In genomic region chr5:168334161-168335094, GRCh38 we compare ENCODE assay signal across 11 cellular contexts. TPM values are rescaled to one million over a fixed set of nuclear protein-coding genes. Genes with fewer than 3 reads are reported as not detected.
A peak's percentile ranks its signal among the peaks of the same experiment; 100 is the strongest.
DNase-seq lines count a peak whose midpoint lies in the region; ATAC-seq, FAIRE-seq and TF ChIP-seq lines count a peak whose summit lies in the region.
"Had no signal": no experiment of that assay in that cellular context is flagged by ENCODE, and none has a peak within 500 bp of the region (broad histone marks: within the 10 kb centered on the region; RNA-seq: fewer than 3 reads in every experiment).

No MANE protein-coding gene starts in this region.

- H3K79me2 ChIP-seq in astrocyte (ENCODE audit: insufficient read depth, low read length) = peaks cover 3% of the 10 kb centered on the region

- H3K4me1 Mint-ChIP-seq in astrocyte (ENCODE audit: low read depth, unreplicated experiment) = peaks cover 54% of the 10 kb centered on the region
- H3K4me1 Mint-ChIP-seq: central memory CD8-positive, alpha-beta T cell had no signal

- H3K4me1 ChIP-seq in astrocyte (ENCODE audit: insufficient read depth, low read length) (peaks cover 8% of the 10 kb centered on the region), iPS-18a (ENCODE audit: control insufficient read depth, low read depth, low read length) (peaks cover 46% of the 10 kb centered on the region)

- H3K27me3 ChIP-seq in astrocyte (ENCODE audit: insufficient read depth, low read length) (peaks cover 4% of the 10 kb centered on the region), iPS-18a (ENCODE audit: control insufficient read depth, insufficient read depth, low read length) (no peaks in the 10 kb centered on the region)

- H4K20me1 ChIP-seq in astrocyte (ENCODE audit: insufficient read depth, low read length) = peaks cover 3% of the 10 kb centered on the region

- H3K9me3 Mint-ChIP-seq in astrocyte (ENCODE audit: unreplicated experiment) = peaks cover 3% of the 10 kb centered on the region
- H3K9me3 Mint-ChIP-seq: central memory CD8-positive, alpha-beta T cell had no signal

- H3K36me3 Mint-ChIP-seq in astrocyte (ENCODE audit: low read depth, unreplicated experiment) = no peaks in the 10 kb centered on the region

- H3K9ac ChIP-seq in astrocyte (ENCODE audit: low read length) (no peak overlapping the region), iPS-18a (ENCODE audit: low read length) (peak overlapping the region; percentile 31)

- peak overlapping the region; percentile 88 for H3K27ac Mint-ChIP-seq in astrocyte (ENCODE audit: unreplicated experiment)

- H3K27ac ChIP-seq in astrocyte (ENCODE audit: low read depth, low read length) (no peak overlapping the region), iPS-18a (ENCODE audit: low read length) (peak overlapping the region; percentile 81)

- no peaks in the 10 kb centered on the region for H3K27me3 Mint-ChIP-seq in astrocyte (ENCODE audit: low read depth, unreplicated experiment)

- no peak for TF ChIP-seq CTCF in astrocyte (IDR thresholded peaks at IDR 0.05; ENCODE audit: insufficient read depth, low read depth, low read length)

- H3K4me2 ChIP-seq in astrocyte (ENCODE audit: low read length) = peak overlapping the region; percentile 22

- H3K9me3 ChIP-seq in astrocyte (ENCODE audit: insufficient read depth, low read depth, low read length) = no peaks in the 10 kb centered on the region
- H3K9me3 ChIP-seq in iPS-18a (ENCODE audit: control insufficient read depth, low read depth, low read length) = no peaks in the 10 kb centered on the region

- peak overlapping the region; percentile 48 for H2AFZ ChIP-seq in astrocyte (ENCODE audit: low read depth, low read length)

- intact Hi-C loops in sciatic nerve (cut with DNase I) = no loop called here

- H3K4me3 Mint-ChIP-seq in astrocyte (ENCODE audit: unreplicated experiment) = peak overlapping the region; percentile 40
- H3K4me3 Mint-ChIP-seq: central memory CD8-positive, alpha-beta T cell had no signal

- no peaks in the 10 kb centered on the region for H3K36me3 ChIP-seq in astrocyte (ENCODE audit: insufficient read depth, low read length)
- H3K36me3 ChIP-seq in iPS-18a (ENCODE audit: control insufficient read depth, low read depth, low read length) = no peaks in the 10 kb centered on the region

- FAIRE-seq in astrocyte (lab: Jason Lieb, UNC) = no peak

- DNase-seq in HCEC 1CT = peak; percentile 40
- peak; percentile 80 for DNase-seq in astrocyte (ENCODE audit: low read depth)
- no peak for DNase-seq in sciatic nerve (ENCODE audit: low spot score)
- DNase-seq in NCI-H1694 (lab: John Stamatoyannopoulos, UW) = no peak
- DNase-seq in RPMI8226 = no peak
- DNase-seq: activated CD4-positive, alpha-beta T cell treated with anti-CD3 and anti-CD28 coated beads, Interleukin-2, amount 50 U/mL, for 4 hours had no signal

- no peak overlapping the region for H3K4me3 ChIP-seq in astrocyte (ENCODE audit: insufficient read depth, low read depth, low read length)
- no peak overlapping the region for H3K4me3 ChIP-seq in iPS-18a (ENCODE audit: low read length)

- ATAC-seq in sciatic nerve = peak; percentile 44
- no peak for ATAC-seq in GM21423 (IDR thresholded peaks at IDR 0.05; ENCODE audit: unreplicated experiment)
- no peak for ATAC-seq in HG02588 (IDR thresholded peaks at IDR 0.05; ENCODE audit: unreplicated experiment)
- ATAC-seq: left lobe of liver had no signal

RNA-seq across cellular contexts. Expression of gene WWC1, which starts 43.0 kb away (rescaled TPM):
- total RNA-seq in astrocyte (33.6 and 48.6 TPM in 2 replicates), sciatic nerve (2.1 TPM)

Comparison
In these comparisons a context has a peak if more than half of its experiments do, and no peak if none do; other contexts are left out.
1. DNase-seq: peak in HCEC 1CT (single experiment) and astrocyte (single experiment); none in sciatic nerve (single experiment), NCI-H1694 (single experiment) and RPMI8226 (single experiment).
2. RNA of gene WWC1, which starts 43.0 kb away (total RNA-seq): 33.6 to 48.6 TPM in astrocyte; 2.1 TPM in sciatic nerve (single experiment); every median in the first group is over 10 times any median in the second.